Comparison of ENCODE assay signal across 19 cellular contexts in the genomic region with DNA sequence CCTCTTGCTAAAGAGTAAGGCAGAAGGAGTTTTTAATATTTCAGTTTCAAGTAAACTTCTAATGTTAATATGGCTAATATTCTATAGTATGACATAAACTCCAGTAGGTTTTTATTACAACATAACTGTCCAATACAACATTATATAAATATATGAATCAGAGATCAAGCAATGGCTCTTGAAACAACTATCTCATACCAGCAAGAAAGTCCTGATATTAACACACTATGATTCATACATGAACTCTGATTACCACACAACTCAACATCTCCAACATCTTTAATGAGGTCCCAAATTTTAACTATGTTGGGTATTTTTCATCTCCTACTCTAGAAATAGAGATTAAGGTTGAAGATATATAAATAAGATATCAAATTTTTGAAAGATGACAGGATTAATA.
"Had no signal": no experiment of that assay in that cellular context is flagged by ENCODE, and none has a peak within 500 bp of the region (broad histone marks: within the 10 kb centered on the region; RNA-seq: fewer than 3 reads in every experiment).

No MANE protein-coding gene starts in this region.

- H3K4me3 Mint-ChIP-seq: activated naive CD4-positive, alpha-beta T cell treated with anti-CD3 and anti-CD28 coated beads for 36 hours; activated naive CD8-positive, alpha-beta T cell treated with anti-CD3 and anti-CD28 coated beads, Interleukin-2, amount 50 U/mL, for 24 hours; naive B cell; neural progenitor cell; stimulated activated effector memory CD8-positive, alpha-beta T cell treated with anti-CD3 and anti-CD28 coated beads, Interleukin-12 subunit alpha, Interleukin-12 subunit beta, amount 100 ng/mL, for 72 hours had no signal

- DNase-seq: activated CD4-positive, alpha-beta T cell treated with anti-CD3 and anti-CD28 coated beads, Interleukin-2, amount 50 U/mL, for 4 hours; activated naive CD4-positive, alpha-beta T cell treated with anti-CD3 and anti-CD28 coated beads for 36 hours; activated naive CD8-positive, alpha-beta T cell treated with anti-CD3 and anti-CD28 coated beads, Interleukin-2, amount 50 U/mL, for 24 hours; activated T-cell treated with anti-CD3 and anti-CD28 coated beads for 4 hours; caudate nucleus; colonic mucosa; gastrocnemius medialis; heart right ventricle; islet precursor cell; naive B cell; T1000 had no signal

- FAIRE-seq: urothelium cell line had no signal

- H3K36me3 ChIP-seq: colonic mucosa, gastrocnemius medialis, heart right ventricle, neural progenitor cell had no signal

- ATAC-seq: activated CD4-positive, CD25-positive, alpha-beta regulatory T cell treated with anti-CD3 and anti-CD28 coated beads, Interleukin-2, amount 50 U/mL, for 24 hours; activated naive CD8-positive, alpha-beta T cell treated with anti-CD3 and anti-CD28 coated beads, Interleukin-2, amount 50 U/mL, for 24 hours; esophagus mucosa; gastrocnemius medialis; heart right ventricle; left lobe of liver; stimulated activated effector memory CD8-positive, alpha-beta T cell treated with anti-CD3 and anti-CD28 coated beads, Interleukin-12 subunit alpha, Interleukin-12 subunit beta, amount 100 ng/mL, for 72 hours had no signal

- H3K4me1 ChIP-seq: colonic mucosa, gastrocnemius medialis, heart right ventricle, neural progenitor cell, parathyroid adenoma had no signal

- H3K27me3 Mint-ChIP-seq: activated naive CD8-positive, alpha-beta T cell treated with anti-CD3 and anti-CD28 coated beads, Interleukin-2, amount 50 U/mL, for 24 hours; naive B cell had no signal

- H3K27ac Mint-ChIP-seq: activated naive CD4-positive, alpha-beta T cell treated with anti-CD3 and anti-CD28 coated beads for 36 hours; activated naive CD8-positive, alpha-beta T cell treated with anti-CD3 and anti-CD28 coated beads, Interleukin-2, amount 50 U/mL, for 24 hours; activated T-helper 2 cell treated with anti-CD3 and anti-CD28 coated beads, Interferon-gamma antibody, Interleukin-2, Interleukin-4, amounts not matched to agents 10 μg/mL and 5 μg/mL and 100 μg/mL, durations not matched to agents 14 hours and 24 hours and 36 hours; naive B cell; stimulated activated effector memory CD8-positive, alpha-beta T cell treated with anti-CD3 and anti-CD28 coated beads, Interleukin-12 subunit alpha, Interleukin-12 subunit beta, amount 100 ng/mL, for 72 hours had no signal

- H3K9me3 ChIP-seq: colonic mucosa, gastrocnemius medialis had no signal

- H3K4me1 Mint-ChIP-seq: activated naive CD8-positive, alpha-beta T cell treated with anti-CD3 and anti-CD28 coated beads, Interleukin-2, amount 50 U/mL, for 24 hours; naive B cell; stimulated activated effector memory CD8-positive, alpha-beta T cell treated with anti-CD3 and anti-CD28 coated beads, Interleukin-12 subunit alpha, Interleukin-12 subunit beta, amount 100 ng/mL, for 72 hours had no signal

- H3K27me3 ChIP-seq: colonic mucosa, gastrocnemius medialis, heart right ventricle, neural progenitor cell had no signal

- H3K36me3 Mint-ChIP-seq: neural progenitor cell; stimulated activated effector memory CD8-positive, alpha-beta T cell treated with anti-CD3 and anti-CD28 coated beads, Interleukin-12 subunit alpha, Interleukin-12 subunit beta, amount 100 ng/mL, for 72 hours had no signal

- H3K4me3 ChIP-seq: colonic mucosa, gastrocnemius medialis, heart right ventricle, neural progenitor cell had no signal

- H3K9me3 Mint-ChIP-seq: activated naive CD4-positive, alpha-beta T cell treated with anti-CD3 and anti-CD28 coated beads for 36 hours; neural progenitor cell had no signal

- H3K27ac ChIP-seq: colonic mucosa, gastrocnemius medialis, heart right ventricle, neural progenitor cell, parathyroid adenoma had no signal
